In genomic region chr9:79885093-79885857, GRCh38 we compare ENCODE assay signal across 21 cellular contexts.
DNase-seq lines count a peak whose midpoint lies in the region; ATAC-seq and TF ChIP-seq lines count a peak whose summit lies in the region.
"Had no signal": no experiment of that assay in that cellular context is flagged by ENCODE, and none has a peak within 500 bp of the region (broad histone marks: within the 10 kb centered on the region; RNA-seq: fewer than 3 reads in every experiment).

No MANE protein-coding gene starts in this region.

- CTCF ChIA-PET in CD4-positive, alpha-beta T cell (lab: Charles Lee) = no interaction called here
- CTCF ChIA-PET in activated B cell treated with CpG ODN at 0.5 μM for 24 hours (lab: Charles Lee) = no interaction called here
- CTCF ChIA-PET in activated CD4-positive, alpha-beta memory T cell treated with anti-CD3 and anti-CD28 coated beads for 36 hours (lab: Charles Lee) = no interaction called here

- no peaks in the 10 kb centered on the region for H3K79me2 ChIP-seq in neural progenitor cell (ENCODE audit: low read depth)
- H3K79me2 ChIP-seq in osteoblast (ENCODE audit: insufficient read depth, low read length) = no peaks in the 10 kb centered on the region

- H3K36me3 ChIP-seq in BLaER1 (no peaks in the 10 kb centered on the region), neural progenitor cell (no peaks in the 10 kb centered on the region), osteoblast (ENCODE audit: insufficient read depth, low read length) (no peaks in the 10 kb centered on the region)

- H3K27ac ChIP-seq in BLaER1 (peak overlapping the region; percentile 28), neural progenitor cell (no peak overlapping the region), osteoblast (ENCODE audit: low read depth, low read length) (no peak overlapping the region)
- H3K27ac ChIP-seq in CD4-positive, alpha-beta T cell (ENCODE audit: low read depth, low read length) = no peak overlapping the region
- H3K27ac ChIP-seq: SK-N-MC had no signal

- no peaks in the 10 kb centered on the region for H3K9me3 Mint-ChIP-seq in CD4-positive, alpha-beta T cell
- no peaks in the 10 kb centered on the region for H3K9me3 Mint-ChIP-seq in activated B cell treated with CpG ODN at 0.5 μM for 24 hours
- H3K9me3 Mint-ChIP-seq in neural progenitor cell = peaks cover 3% of the 10 kb centered on the region
- no peaks in the 10 kb centered on the region for H3K9me3 Mint-ChIP-seq in activated CD4-positive, alpha-beta memory T cell treated with anti-CD3 and anti-CD28 coated beads for 36 hours
- H3K9me3 Mint-ChIP-seq: GM23338 had no signal

- intact Hi-C loops in CD4-positive, alpha-beta T cell (cut with DNase I, micrococcal nuclease) = no loop called here
- intact Hi-C loops in activated B cell treated with CpG ODN at 0.5 μM for 24 hours (cut with micrococcal nuclease) = loop anchor here (1.0 to 5.0 kb wide), 4 partner anchors 73 to 272 kb away; no protein-coding TSS in a partner anchor
- intact Hi-C loops in activated CD4-positive, alpha-beta memory T cell treated with anti-CD3 and anti-CD28 coated beads for 36 hours (cut with micrococcal nuclease) = no loop called here

- H2AFZ ChIP-seq in neural progenitor cell (replicated peaks) (peak overlapping the region; percentile 21), osteoblast (ENCODE audit: low read length) (no peak overlapping the region)
- H2AFZ ChIP-seq: GM23338 had no signal

- H3K4me1 ChIP-seq in BLaER1 = peaks cover 63% of the 10 kb centered on the region
- peaks cover 5% of the 10 kb centered on the region for H3K4me1 ChIP-seq in neural progenitor cell
- no peaks in the 10 kb centered on the region for H3K4me1 ChIP-seq in osteoblast (ENCODE audit: insufficient read depth, low read length)

- peaks cover 60% of the 10 kb centered on the region for H3K4me1 Mint-ChIP-seq in CD4-positive, alpha-beta T cell (ENCODE audit: low read depth)
- H3K4me1 Mint-ChIP-seq in activated B cell treated with CpG ODN at 0.5 μM for 24 hours = peaks cover 60% of the 10 kb centered on the region
- H3K4me1 Mint-ChIP-seq in neural progenitor cell = peaks cover 4% of the 10 kb centered on the region
- peaks cover 34% of the 10 kb centered on the region for H3K4me1 Mint-ChIP-seq in activated CD4-positive, alpha-beta memory T cell treated with anti-CD3 and anti-CD28 coated beads for 36 hours (ENCODE audit: low read depth)
- H3K4me1 Mint-ChIP-seq: GM23338 had no signal

- H3K9me3 ChIP-seq in BLaER1 (peaks cover 10% of the 10 kb centered on the region), neural progenitor cell (ENCODE audit: low read depth) (no peaks in the 10 kb centered on the region), osteoblast (ENCODE audit: low read depth, low read length) (no peaks in the 10 kb centered on the region)
- H3K9me3 ChIP-seq in CD4-positive, alpha-beta T cell (ENCODE audit: control insufficient read depth, low read length) = no peaks in the 10 kb centered on the region

- peak overlapping the region; percentile 41 for H3K27ac Mint-ChIP-seq in CD4-positive, alpha-beta T cell
- H3K27ac Mint-ChIP-seq in activated B cell treated with CpG ODN at 0.5 μM for 24 hours = peak overlapping the region; percentile 80
- no peak overlapping the region for H3K27ac Mint-ChIP-seq in neural progenitor cell
- no peak overlapping the region for H3K27ac Mint-ChIP-seq in activated CD4-positive, alpha-beta memory T cell treated with anti-CD3 and anti-CD28 coated beads for 36 hours
- H3K27ac Mint-ChIP-seq: GM23338 had no signal

- no peaks in the 10 kb centered on the region for H3K27me3 Mint-ChIP-seq in CD4-positive, alpha-beta T cell
- H3K27me3 Mint-ChIP-seq in activated B cell treated with CpG ODN at 0.5 μM for 24 hours (no peaks in the 10 kb centered on the region), neural progenitor cell (ENCODE audit: insufficient read depth, low read depth) (peaks cover 5% of the 10 kb centered on the region)
- no peaks in the 10 kb centered on the region for H3K27me3 Mint-ChIP-seq in activated CD4-positive, alpha-beta memory T cell treated with anti-CD3 and anti-CD28 coated beads for 36 hours

- H3K36me3 Mint-ChIP-seq in CD4-positive, alpha-beta T cell (ENCODE audit: low read depth) = no peaks in the 10 kb centered on the region
- H3K36me3 Mint-ChIP-seq in activated B cell treated with CpG ODN at 0.5 μM for 24 hours (ENCODE audit: low read depth) (no peaks in the 10 kb centered on the region), neural progenitor cell (no peaks in the 10 kb centered on the region)
- H3K36me3 Mint-ChIP-seq in activated CD4-positive, alpha-beta memory T cell treated with anti-CD3 and anti-CD28 coated beads for 36 hours = no peaks in the 10 kb centered on the region

- no peak for TF ChIP-seq POLR2A in GM18505 (IDR thresholded peaks at IDR 0.05; ENCODE audit: borderline replicate concordance, extremely low read depth, insufficient read depth, insufficient read length)

- no peak for TF ChIP-seq CTCF in CD4-positive, alpha-beta T cell (IDR thresholded peaks at IDR 0.05)
- TF ChIP-seq CTCF in activated B cell treated with CpG ODN at 0.5 μM for 24 hours (IDR thresholded peaks at IDR 0.05) (no peak), neural progenitor cell (IDR thresholded peaks at IDR 0.05) (no peak), osteoblast (IDR thresholded peaks at IDR 0.05; ENCODE audit: extremely low read depth, low read depth, low read length) (no peak)

- H3K4me3 Mint-ChIP-seq in CD4-positive, alpha-beta T cell = no peak overlapping the region
- H3K4me3 Mint-ChIP-seq in activated B cell treated with CpG ODN at 0.5 μM for 24 hours = peak overlapping the region; percentile 36
- no peak overlapping the region for H3K4me3 Mint-ChIP-seq in neural progenitor cell
- H3K4me3 Mint-ChIP-seq in activated CD4-positive, alpha-beta memory T cell treated with anti-CD3 and anti-CD28 coated beads for 36 hours = no peak overlapping the region
- H3K4me3 Mint-ChIP-seq: GM23338 had no signal

- no peak for DNase-seq in CD4-positive, alpha-beta T cell
- DNase-seq in activated B cell treated with CpG ODN at 0.5 μM for 24 hours (no peak), neural progenitor cell (ENCODE audit: low spot score) (no peak), osteoblast (ENCODE audit: insufficient read length, low spot score, missing footprints) (no peak)
- DNase-seq in activated CD4-positive, alpha-beta memory T cell treated with anti-CD3 and anti-CD28 coated beads for 36 hours = no peak
- DNase-seq: ACHN, DMS153, GF-D8, KBM-7, NCI-H187, NCI-H2107, NCI-H2227 treated with DMSO at 0.1 percent for 48 hours, NCI-H510A treated with DMSO at 0.1 percent for 48 hours, NCI-H82, OCI-M1, SHP77 had no signal

- ATAC-seq in CD4-positive, alpha-beta T cell (ENCODE audit: poor library complexity) = no peak
- ATAC-seq in activated B cell treated with CpG ODN at 0.5 μM for 24 hours (ENCODE audit: low read depth) = peak; percentile 61
- no peak for ATAC-seq in GM18505 (IDR thresholded peaks at IDR 0.05; ENCODE audit: unreplicated experiment)
- ATAC-seq: GM23338, HCT116 had no signal

- peak overlapping the region; percentile 86 for H3K4me2 ChIP-seq in BLaER1
- no peak overlapping the region for H3K4me2 ChIP-seq in neural progenitor cell
- H3K4me2 ChIP-seq in osteoblast (ENCODE audit: insufficient read depth, low read length) = no peak overlapping the region
- H3K4me2 ChIP-seq: GM23338 had no signal

- no peaks in the 10 kb centered on the region for H3F3A ChIP-seq in neural progenitor cell (ENCODE audit: low read depth)

- POLR2A ChIA-PET in CD4-positive, alpha-beta T cell (lab: Charles Lee) = interaction anchor here (2.4 kb wide), 1 partner anchor 314 kb away, joined by 11 read pairs; the partner anchor contains the start of gene TLE4
- POLR2A ChIA-PET in activated B cell treated with CpG ODN at 0.5 μM for 24 hours (lab: Charles Lee) = interaction anchor here (0.9 to 2.6 kb wide), 2 partner anchors 261 to 313 kb away, joined by 3 to 14 read pairs; partner anchors contain the start of gene TLE4
- POLR2A ChIA-PET in activated CD4-positive, alpha-beta memory T cell treated with anti-CD3 and anti-CD28 coated beads for 36 hours (lab: Charles Lee) = no interaction called here

- H3K9ac ChIP-seq in BLaER1 (no peak overlapping the region; the same call in 1 of the 2 replicates), neural progenitor cell (no peak overlapping the region)

- H3K27me3 ChIP-seq in BLaER1 = no peaks in the 10 kb centered on the region
- no peaks in the 10 kb centered on the region for H3K27me3 ChIP-seq in CD4-positive, alpha-beta T cell (ENCODE audit: control insufficient read depth, insufficient read depth, low read length)
- no peaks in the 10 kb centered on the region for H3K27me3 ChIP-seq in neural progenitor cell
- H3K27me3 ChIP-seq in osteoblast (ENCODE audit: insufficient read depth, low read length) = no peaks in the 10 kb centered on the region

- no peak overlapping the region for H3K4me3 ChIP-seq in BLaER1
- no peak overlapping the region for H3K4me3 ChIP-seq in neural progenitor cell
- no peak overlapping the region for H3K4me3 ChIP-seq in osteoblast (ENCODE audit: insufficient read depth, low read length)
- H3K4me3 ChIP-seq: GM23338, SK-N-MC had no signal

- H4K20me1 ChIP-seq in BLaER1 (no peaks in the 10 kb centered on the region), neural progenitor cell (ENCODE audit: low read depth) (no peaks in the 10 kb centered on the region), osteoblast (ENCODE audit: insufficient read depth, low read length) (no peaks in the 10 kb centered on the region)

Comparison
In these comparisons a context has a peak if more than half of its experiments do, and no peak if none do; other contexts are left out.
1. H3K27ac Mint-ChIP-seq: peak in CD4-positive, alpha-beta T cell (single experiment) and activated B cell treated with CpG ODN at 0.5 μM for 24 hours (single experiment); none in neural progenitor cell (single experiment) and activated CD4-positive, alpha-beta memory T cell treated with anti-CD3 and anti-CD28 coated beads for 36 hours (single experiment).